1 cellular context compared by ENCODE assay signal in genomic region chr10:71266147-71266917, GRCh38.
TF ChIP-seq lines count a peak whose summit lies in the region.

No MANE protein-coding gene starts in this region.

TF ChIP-seq in HepG2, 621 proteins besides CTCF, POLR2A, EP300 and RAD21 (continued from another document and continues in another):
- TF ChIP-seq ZNF609 (CRISPR knock-in tag; IDR thresholded peaks at IDR 0.05; ENCODE audit: borderline replicate concordance) (no peak), MTERF4 (CRISPR knock-in tag; IDR thresholded peaks at IDR 0.05) (no peak), ATF2 (CRISPR knock-in tag; IDR thresholded peaks at IDR 0.05) (peak; percentile 60; the same call in 1 of the 2 replicates), KLF16 (CRISPR knock-in tag; IDR thresholded peaks at IDR 0.05) (peak in 1 of 2 experiments; percentile 60; a peak in 1 of 4 replicates), THAP11 (CRISPR knock-in tag; IDR thresholded peaks at IDR 0.05) (peak; percentile 73), TIGD3 (CRISPR knock-in tag; IDR thresholded peaks at IDR 0.05; ENCODE audit: borderline replicate concordance) (no peak), KDM2A (CRISPR knock-in tag; IDR thresholded peaks at IDR 0.05; ENCODE audit: borderline replicate concordance, low read depth) (0 out of 2 replicates have a peak, but pooled peaks have one; percentile 35), NONO (IDR thresholded peaks at IDR 0.05) (no peak), NONO (CRISPR knock-in tag; conservative IDR thresholded peaks at IDR 0.05) (0 out of 2 replicates have a peak, but pooled peaks have one; percentile 25), ZNF143 (CRISPR knock-in tag; IDR thresholded peaks at IDR 0.05) (no peak), ZNF18 (CRISPR knock-in tag; IDR thresholded peaks at IDR 0.05; ENCODE audit: insufficient replicate concordance) (no peak), HHEX (CRISPR knock-in tag; IDR thresholded peaks at IDR 0.05) (no peak), DZIP1 (CRISPR knock-in tag; IDR thresholded peaks at IDR 0.05) (no peak), ZNF225 (CRISPR knock-in tag; IDR thresholded peaks at IDR 0.05) (peak; percentile 68; the same call in 1 of the 2 replicates), SP2 (CRISPR knock-in tag; IDR thresholded peaks at IDR 0.05) (no peak), ZNF432 (CRISPR knock-in tag; IDR thresholded peaks at IDR 0.05; ENCODE audit: borderline replicate concordance) (no peak), CBX5 (CRISPR knock-in tag; IDR thresholded peaks at IDR 0.05; ENCODE audit: borderline replicate concordance) (peak; percentile 74; the same call in 1 of the 2 replicates), THAP9 (CRISPR knock-in tag; IDR thresholded peaks at IDR 0.05; ENCODE audit: borderline replicate concordance) (peak; percentile 22; the same call in 1 of the 2 replicates), ZNF746 (CRISPR knock-in tag; IDR thresholded peaks at IDR 0.05) (peak; percentile 93; the same call in 1 of the 2 replicates), ZNF17 (CRISPR knock-in tag; IDR thresholded peaks at IDR 0.05) (no peak), ZNF12 (CRISPR knock-in tag; IDR thresholded peaks at IDR 0.05) (peak; percentile 24; the same call in 1 of the 2 replicates), ZFY (CRISPR knock-in tag; IDR thresholded peaks at IDR 0.05) (peak; percentile 63), RBAK (CRISPR knock-in tag; IDR thresholded peaks at IDR 0.05) (no peak), IKZF4 (CRISPR knock-in tag; IDR thresholded peaks at IDR 0.05; ENCODE audit: borderline replicate concordance, low read depth, not compliant biosample characterization) (no peak), AKNA (CRISPR knock-in tag; IDR thresholded peaks at IDR 0.05; ENCODE audit: borderline replicate concordance) (no peak), ZBTB38 (CRISPR knock-in tag; IDR thresholded peaks at IDR 0.05) (no peak), CREB3 (CRISPR knock-in tag; IDR thresholded peaks at IDR 0.05) (no peak), SCMH1 (CRISPR knock-in tag; IDR thresholded peaks at IDR 0.05; ENCODE audit: borderline replicate concordance) (no peak), ZNF569 (CRISPR knock-in tag; IDR thresholded peaks at IDR 0.05; ENCODE audit: borderline replicate concordance) (no peak), FIP1L1 (IDR thresholded peaks at IDR 0.05; ENCODE audit: borderline replicate concordance, insufficient read depth, low read depth, low read length) (no peak), MXD4 (CRISPR knock-in tag; IDR thresholded peaks at IDR 0.05) (no peak), HMG20A (CRISPR knock-in tag; IDR thresholded peaks at IDR 0.05; ENCODE audit: borderline replicate concordance) (peak; percentile 26; the same call in 1 of the 2 replicates), ZNF780A (CRISPR knock-in tag; IDR thresholded peaks at IDR 0.05) (peak; percentile 98), ELF1 (CRISPR knock-in tag; IDR thresholded peaks at IDR 0.05) (0 out of 2 replicates have a peak, but pooled peaks have one; percentile 12), NFATC3 (CRISPR knock-in tag; IDR thresholded peaks at IDR 0.05) (peak; percentile 49; the same call in 1 of the 2 replicates)
